In genomic region chr9:99128133-99128406, GRCh38 we compare ENCODE assay signal across 14 cellular contexts. TPM values are rescaled to one million over a fixed set of nuclear protein-coding genes. Genes with fewer than 3 reads are reported as not detected.
DNase-seq lines count a peak whose midpoint lies in the region; ATAC-seq, FAIRE-seq and TF ChIP-seq lines count a peak whose summit lies in the region.
"Had no signal": no experiment of that assay in that cellular context is flagged by ENCODE, and none has a peak within 500 bp of the region (broad histone marks: within the 10 kb centered on the region; RNA-seq: fewer than 3 reads in every experiment).

No MANE protein-coding gene starts in this region.

- H3K4me2 ChIP-seq in OCI-LY3 (ENCODE audit: low read length) (peak overlapping the region; percentile 48), Karpas-422 (ENCODE audit: low read depth, low read length, poor library complexity, severe bottlenecking) (no peak overlapping the region)
- H3K4me2 ChIP-seq: BLaER1, KMS-11 had no signal

- H3K36me3 ChIP-seq in OCI-LY3 (replicated peaks; ENCODE audit: low read depth, low read length) (peaks cover 30% of the 10 kb centered on the region), kidney (ENCODE audit: control insufficient read depth in 1 of 2, insufficient read depth in 2 of 2, low read length in 2 of 2) (peaks cover 0 to 2% of the 10 kb centered on the region in 2 donors), Karpas-422 (ENCODE audit: insufficient read depth, low read length) (no peaks in the 10 kb centered on the region)
- H3K36me3 ChIP-seq: BLaER1 had no signal

- H3K4me1 ChIP-seq in OCI-LY3 (ENCODE audit: low read length) (peaks cover 69% of the 10 kb centered on the region), kidney (ENCODE audit: control insufficient read depth in 1 of 2, insufficient read depth in 1 of 2, low read depth in 1 of 2, low read length in 2 of 2) (no peaks in the 10 kb centered on the region), Karpas-422 (ENCODE audit: low read length) (peaks cover 6% of the 10 kb centered on the region)

- H4K20me1 ChIP-seq in OCI-LY3 (ENCODE audit: insufficient read depth, low read length) = no peaks in the 10 kb centered on the region
- no peaks in the 10 kb centered on the region; the same call in 1 of the 2 replicates for H4K20me1 ChIP-seq in Karpas-422 (ENCODE audit: insufficient read depth, low read depth, low read length)

- H3K27me3 ChIP-seq in OCI-LY3 (ENCODE audit: low read depth, low read length) (no peaks in the 10 kb centered on the region), Karpas-422 (ENCODE audit: low read length) (no peaks in the 10 kb centered on the region)
- H3K27me3 ChIP-seq: BLaER1 had no signal

- H3K79me2 ChIP-seq in OCI-LY3 (ENCODE audit: low read length) (peaks cover 62% of the 10 kb centered on the region), Karpas-422 (ENCODE audit: low read length) (0 out of 2 replicates have a peak, but pooled peaks cover 3% of the 10 kb centered on the region)

- DNase-seq in D721Med (ENCODE audit: insufficient read length, low spot score) = no peak
- no peak for DNase-seq in epithelial cell of prostate (ENCODE audit: low read depth, low spot score)
- no peak for DNase-seq in kidney
- no peak for DNase-seq in NCI-H187 (lab: John Stamatoyannopoulos, UW)
- DNase-seq in NCI-H2171 (lab: John Stamatoyannopoulos, UW) = no peak
- DNase-seq in Karpas-422 = no peak
- DNase-seq: amygdala, GF-D8, left ventricle myocardium superior, NCI-H2081 had no signal

- H3K9me3 ChIP-seq in OCI-LY3 (ENCODE audit: insufficient read depth, low read length) (no peaks in the 10 kb centered on the region), kidney (ENCODE audit: control insufficient read depth in 1 of 2, low read length in 2 of 2) (no peaks in the 10 kb centered on the region), Karpas-422 (ENCODE audit: low read length) (no peaks in the 10 kb centered on the region)
- H3K9me3 ChIP-seq: BLaER1 had no signal

- TF ChIP-seq CTCF in D721Med (IDR thresholded peaks at IDR 0.05; ENCODE audit: insufficient read depth, missing control alignments) = no peak
- TF ChIP-seq CTCF in OCI-LY3 (IDR thresholded peaks at IDR 0.05; ENCODE audit: low read depth, low read length) = no peak
- no peak for TF ChIP-seq CTCF in kidney (IDR thresholded peaks at IDR 0.05; ENCODE audit: borderline replicate concordance, extremely low read depth, insufficient read depth)

- FAIRE-seq in D721Med (lab: Jason Lieb, UNC) (peak; percentile 6), kidney (lab: Jason Lieb, UNC) (no peak)

- H3K9ac ChIP-seq in OCI-LY3 (ENCODE audit: low read length) (no peak overlapping the region), kidney (ENCODE audit: low read length in 2 of 2) (no peak overlapping the region), Karpas-422 (ENCODE audit: low read length) (no peak overlapping the region)
- H3K9ac ChIP-seq: BLaER1, KMS-11 had no signal

- no peak overlapping the region for H2AFZ ChIP-seq in OCI-LY3 (ENCODE audit: low read depth, low read length)
- no peak overlapping the region for H2AFZ ChIP-seq in Karpas-422 (ENCODE audit: low read length)

- no peak overlapping the region for H3K4me3 ChIP-seq in OCI-LY3 (ENCODE audit: low read length)
- H3K4me3 ChIP-seq in kidney (ENCODE audit: low read length in 2 of 2) = no peak overlapping the region
- no peak overlapping the region for H3K4me3 ChIP-seq in Karpas-422 (ENCODE audit: low read length)
- H3K4me3 ChIP-seq: BLaER1 had no signal

- H3K9me2 ChIP-seq in Karpas-422 (replicated peaks; ENCODE audit: insufficient read depth, low read length) = no peaks in the 10 kb centered on the region

- intact Hi-C loops in kidney (cut with DNase I) = no loop called here

- peak; percentile 35 for ATAC-seq in GM19351 (IDR thresholded peaks at IDR 0.05; ENCODE audit: unreplicated experiment)
- ATAC-seq: left ventricle myocardium superior had no signal

- H3K27ac ChIP-seq in OCI-LY3 (ENCODE audit: low read length) (peak overlapping the region; percentile 80), epithelial cell of prostate (peak overlapping the region; percentile 93), kidney (ENCODE audit: low read depth in 2 of 2, low read length in 2 of 2) (no peak overlapping the region), Karpas-422 (ENCODE audit: low read length) (no peak overlapping the region)
- H3K27ac ChIP-seq: BLaER1, KMS-11 had no signal

RNA-seq across cellular contexts. Expression of gene TGFBR1, which starts 23.2 kb away (rescaled TPM):
- total RNA-seq in kidney = 50.8 TPM
- polyA plus RNA-seq in kidney (ENCODE audit: insufficient read depth, low read depth, low replicate concordance) = 7.9 TPM
- total RNA-seq in Karpas-422 (2014; rRNA removed; shearing (Covaris generic); ENCODE audit: low replicate concordance) = 7.2 and 17.9 TPM in 2 replicates

Comparison
In these comparisons a context has a peak if more than half of its experiments do, and no peak if none do; other contexts are left out.
1. H3K27ac ChIP-seq: peak in OCI-LY3 (single experiment) and epithelial cell of prostate (single experiment); none in kidney (0 of 2) and Karpas-422 (single experiment).